ENCODE assay signal across 15 cellular contexts in the genomic region with DNA sequence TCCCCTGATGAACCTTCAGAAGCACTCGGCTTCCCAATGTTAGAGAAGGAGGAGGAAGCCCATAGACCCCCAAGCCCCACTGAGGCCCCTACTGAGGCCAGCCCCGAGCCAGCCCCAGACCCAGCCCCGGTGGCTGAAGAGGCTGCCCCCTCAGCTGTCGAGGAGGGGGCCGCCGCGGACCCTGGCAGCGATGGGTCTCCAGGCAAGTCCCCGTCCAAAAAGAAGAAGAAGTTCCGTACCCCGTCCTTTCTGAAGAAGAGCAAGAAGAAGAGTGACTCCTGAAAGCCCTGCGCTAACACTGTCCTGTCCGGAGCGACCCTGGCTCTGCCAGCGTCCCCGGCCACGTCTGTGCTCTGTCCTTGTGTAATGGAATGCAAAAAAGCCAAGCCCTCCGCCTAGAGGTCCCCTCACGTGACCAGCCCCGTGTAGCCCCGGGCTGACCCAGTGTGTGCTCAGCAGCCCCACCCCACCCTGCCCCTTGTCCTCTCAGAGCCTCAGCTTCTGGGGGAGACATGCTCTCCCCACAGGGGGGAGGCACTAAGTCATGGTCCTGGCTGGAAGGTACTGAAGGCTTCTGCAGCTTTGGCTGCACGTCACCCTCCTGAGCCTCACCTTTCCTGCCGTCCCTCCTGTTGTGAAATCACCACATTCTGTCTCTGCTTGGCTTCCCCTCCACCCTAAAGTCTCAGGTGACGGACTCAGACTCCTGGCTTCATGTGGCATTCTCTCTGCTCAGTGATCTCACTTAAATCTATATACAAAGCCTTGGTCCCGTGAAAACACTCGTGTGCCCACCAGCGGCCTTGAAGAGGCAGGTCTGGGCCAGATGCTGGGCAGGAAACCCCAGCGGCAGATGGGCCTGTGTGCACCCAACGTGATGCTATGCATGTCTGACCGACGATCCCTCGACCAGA. TPM values are rescaled to one million over a fixed set of nuclear protein-coding genes. Genes with fewer than 3 reads are reported as not detected.
A peak's percentile ranks its signal among the peaks of the same experiment; 100 is the strongest.
DNase-seq lines count a peak whose midpoint lies in the region; ATAC-seq, FAIRE-seq and TF ChIP-seq lines count a peak whose summit lies in the region.
"Had no signal": no experiment of that assay in that cellular context is flagged by ENCODE, and none has a peak within 500 bp of the region (broad histone marks: within the 10 kb centered on the region; RNA-seq: fewer than 3 reads in every experiment).

No MANE protein-coding gene starts in this region.

- H3K4me3 ChIP-seq in heart left ventricle = no peak overlapping the region
- H3K4me3 ChIP-seq in upper lobe of left lung = no peak overlapping the region
- H3K4me3 ChIP-seq: ovary had no signal

- H3K27ac Mint-ChIP-seq in activated T-cell treated with anti-CD3 and anti-CD28 coated beads, Interleukin-2, amount 50 U/mL, for 72 hours = peak overlapping the region; percentile 15

- H3K27me3 Mint-ChIP-seq in activated T-cell treated with anti-CD3 and anti-CD28 coated beads, Interleukin-2, amount 50 U/mL, for 72 hours (ENCODE audit: low read depth) = no peaks in the 10 kb centered on the region
- H3K27me3 Mint-ChIP-seq: central memory CD8-positive, alpha-beta T cell had no signal

- no peak for TF ChIP-seq CTCF in heart left ventricle (IDR thresholded peaks at IDR 0.05)
- no peak for TF ChIP-seq CTCF in upper lobe of left lung (IDR thresholded peaks at IDR 0.05)

- H3K27ac ChIP-seq in heart left ventricle = no peak overlapping the region
- H3K27ac ChIP-seq in upper lobe of left lung = peak overlapping the region; percentile 38 to 94 (median 89)
- H3K27ac ChIP-seq: ovary had no signal

- H3K36me3 Mint-ChIP-seq in activated T-cell treated with anti-CD3 and anti-CD28 coated beads, Interleukin-2, amount 50 U/mL, for 72 hours (ENCODE audit: insufficient read depth in 2 of 2) = peaks cover 6 to 14% of the 10 kb centered on the region in 2 donors

- 78 to 87% (median 84%) methylated on average over 29 to 32 of the region's 32 CpGs for WGBS in heart left ventricle, 4 donors
- WGBS in upper lobe of left lung, 2 donors = 75 to 80% methylated on average over 18 to 32 of the region's 32 CpGs

- intact Hi-C loops in Right ventricle myocardium inferior (cut with DNase I) = no loop called here
- intact Hi-C loops in heart left ventricle (cut with DNase I) = no loop called here

- peaks cover 22% of the 10 kb centered on the region for H3K4me1 Mint-ChIP-seq in activated T-cell treated with anti-CD3 and anti-CD28 coated beads, Interleukin-2, amount 50 U/mL, for 72 hours (ENCODE audit: low read depth)

- H3K36me3 ChIP-seq in heart left ventricle = peaks cover 0 to 84% (median 76%) of the 10 kb centered on the region in 9 donors
- H3K36me3 ChIP-seq in upper lobe of left lung = peaks cover 18 to 87% (median 77%) of the 10 kb centered on the region in 4 donors
- H3K36me3 ChIP-seq: ovary had no signal

- no peak overlapping the region for H3K4me3 Mint-ChIP-seq in activated T-cell treated with anti-CD3 and anti-CD28 coated beads, Interleukin-2, amount 50 U/mL, for 72 hours
- H3K4me3 Mint-ChIP-seq: central memory CD8-positive, alpha-beta T cell had no signal

- DNase-seq in Right ventricle myocardium inferior (ENCODE audit: missing footprints) = peak; percentile 43
- DNase-seq in heart left ventricle = no peak
- no peak for DNase-seq in activated T-cell treated with anti-CD3 and anti-CD28 coated beads, Interleukin-2, amount 50 U/mL, for 72 hours
- peak; percentile 74 for DNase-seq in mesenteric fat pad (ENCODE audit: low spot score)
- DNase-seq in upper lobe of left lung = peak in 1 of 2 donors; percentile 59
- DNase-seq in NCI-H2171 treated with DMSO at 0.1 percent for 48 hours (lab: John Stamatoyannopoulos, UW) = no peak
- DNase-seq in anterior cingulate cortex (lab: John Stamatoyannopoulos, UW) = no peak
- no peak for DNase-seq in frontal cortex (ENCODE audit: low spot score in 2 of 2)
- DNase-seq: NCI-H1092 treated with DMSO at 0.1 percent for 48 hours; NCI-H69; stimulated activated CD4-positive, alpha-beta T cell treated with anti-CD3 and anti-CD28 coated beads, Interleukin-2, amount 100 ng/mL, for 48 hours; substantia nigra had no signal

- H3K4me1 ChIP-seq in heart left ventricle = peaks cover 0 to 34% (median 23%) of the 10 kb centered on the region in 12 donors
- peaks cover 34 to 59% (median 57%) of the 10 kb centered on the region in 4 donors for H3K4me1 ChIP-seq in upper lobe of left lung

- TF ChIP-seq POLR2A in heart left ventricle (IDR thresholded peaks at IDR 0.05) (no peak), upper lobe of left lung (IDR thresholded peaks at IDR 0.05) (no peak)

- no peak for ATAC-seq in Right ventricle myocardium inferior
- ATAC-seq in heart left ventricle = no peak
- no peak for ATAC-seq in activated T-cell treated with anti-CD3 and anti-CD28 coated beads, Interleukin-2, amount 50 U/mL, for 72 hours (replicated peaks in 1 of 2)
- no peak for ATAC-seq in upper lobe of left lung (ENCODE audit: low FRiP score in 2 of 2)
- ATAC-seq: SK-N-SH treated with all-trans-retinoic acid at 6 μM for 48 hours had no signal

- no peak for TF ChIP-seq EP300 in upper lobe of left lung (IDR thresholded peaks at IDR 0.05)

- FAIRE-seq in frontal cortex (lab: Jason Lieb, UNC) = no peak

- H3K9me3 ChIP-seq in heart left ventricle (no peaks in the 10 kb centered on the region), upper lobe of left lung (no peaks in the 10 kb centered on the region)
- H3K9me3 ChIP-seq: ovary had no signal

- H3K9me3 Mint-ChIP-seq in activated T-cell treated with anti-CD3 and anti-CD28 coated beads, Interleukin-2, amount 50 U/mL, for 72 hours = no peaks in the 10 kb centered on the region
- H3K9me3 Mint-ChIP-seq: central memory CD8-positive, alpha-beta T cell had no signal

- H3K27me3 ChIP-seq in heart left ventricle (no peaks in the 10 kb centered on the region), upper lobe of left lung (no peaks in the 10 kb centered on the region)
- H3K27me3 ChIP-seq: ovary had no signal

RNA-seq across cellular contexts. Expression of a gene that starts 34.7 kb away (rescaled TPM):
- total RNA-seq in Right ventricle myocardium inferior = 18.3 TPM
- total RNA-seq in heart left ventricle = 10 to 100 TPM; 11.4 to 21.5 (median 15.8) TPM
- 10 to 100 TPM; 11.7 to 26.0 TPM for polyA plus RNA-seq in heart left ventricle
- 10 to 100 TPM; 72.0 to 75.8 TPM for total RNA-seq in activated T-cell treated with anti-CD3 and anti-CD28 coated beads, Interleukin-2, amount 50 U/mL, for 72 hours
- 37.5 TPM for total RNA-seq in mesenteric fat pad
- total RNA-seq in upper lobe of left lung = 10 to 100 TPM; 17.2 to 30.4 (median 22.4) TPM
- 6.1 TPM for total RNA-seq in frontal cortex

RNA-seq across cellular contexts. Expression of a gene that starts 34.9 kb away (rescaled TPM):
- total RNA-seq in Right ventricle myocardium inferior (7.7 TPM), heart left ventricle (10 to 100 TPM in 2 of 9 donors, 1 to 10 TPM in 7; 4.9 to 11.8 (median 9.3) TPM), mesenteric fat pad (6.0 TPM), upper lobe of left lung (10 to 100 TPM in 1 of 6 donors, 1 to 10 TPM in 5; 3.3 to 10.4 (median 4.7) TPM), frontal cortex (59.5 TPM)
- polyA plus RNA-seq in heart left ventricle = 10 to 100 TPM in 1 of 2 donors, 1 to 10 TPM in 1; 5.3 to 12.0 TPM
- 1 to 10 TPM; 3.8 to 5.5 TPM for total RNA-seq in activated T-cell treated with anti-CD3 and anti-CD28 coated beads, Interleukin-2, amount 50 U/mL, for 72 hours

Comparison
In these comparisons a context has a peak if more than half of its experiments do, and no peak if none do; other contexts are left out.
1. DNase-seq: peak in Right ventricle myocardium inferior (single experiment) and mesenteric fat pad (single experiment); none in heart left ventricle (0 of 5), activated T-cell treated with anti-CD3 and anti-CD28 coated beads, Interleukin-2, amount 50 U/mL, for 72 hours (0 of 2), NCI-H2171 treated with DMSO at 0.1 percent for 48 hours (single experiment), anterior cingulate cortex (0 of 58) and frontal cortex (0 of 2).
2. H3K27ac ChIP-seq: peak in upper lobe of left lung (4 of 4); none in heart left ventricle (0 of 12).